14 cellular contexts compared by ENCODE assay signal in genomic region chr9:112696461-112696860, GRCh38. TPM values are rescaled to one million over a fixed set of nuclear protein-coding genes. Genes with fewer than 3 reads are reported as not detected.
A peak's percentile ranks its signal among the peaks of the same experiment; 100 is the strongest.
DNase-seq lines count a peak whose midpoint lies in the region; ATAC-seq and TF ChIP-seq lines count a peak whose summit lies in the region.
"Had no signal": no experiment of that assay in that cellular context is flagged by ENCODE, and none has a peak within 500 bp of the region (broad histone marks: within the 10 kb centered on the region; RNA-seq: fewer than 3 reads in every experiment).

No MANE protein-coding gene starts in this region.

- no peak overlapping the region for H3K4me2 ChIP-seq in H9 (ENCODE audit: insufficient read depth, insufficient read length, low read length)
- H3K4me2 ChIP-seq: A549 had no signal

- POLR2A ChIA-PET in activated naive CD8-positive, alpha-beta T cell treated with anti-CD3 and anti-CD28 coated beads, Interleukin-2, amount 10 ng/mL, durations not matched to agents 7 days and 5 days (lab: Charles Lee) = no interaction called here
- POLR2A ChIA-PET in activated CD8-positive, alpha-beta T cell treated with anti-CD3 and anti-CD28 coated beads, Interleukin-2, amount 10 ng/mL, durations not matched to agents 7 days and 5 days (lab: Charles Lee) = no interaction called here

- H2AFZ ChIP-seq in H9 (ENCODE audit: low read length) = no peak overlapping the region

- TF ChIP-seq CTCF in H9 (conservative IDR thresholded peaks at IDR 0.05) = no peak

- no peak for DNase-seq in activated naive CD8-positive, alpha-beta T cell treated with anti-CD3 and anti-CD28 coated beads, Interleukin-2, amount 10 ng/mL, durations not matched to agents 7 days and 5 days
- no peak for DNase-seq in activated naive CD8-positive, alpha-beta T cell treated with anti-CD3 and anti-CD28 coated beads for 36 hours
- no peak for DNase-seq in H9
- DNase-seq in activated CD8-positive, alpha-beta T cell treated with anti-CD3 and anti-CD28 coated beads, Interleukin-2, amount 10 ng/mL, durations not matched to agents 7 days and 5 days = no peak
- DNase-seq in stimulated activated effector memory CD8-positive, alpha-beta T cell treated with anti-CD3 and anti-CD28 coated beads, Interleukin-12 subunit alpha, Interleukin-12 subunit beta, amount 100 ng/mL, for 72 hours (ENCODE audit: low spot score in 2 of 2) = no peak
- no peak for DNase-seq in substantia nigra (lab: John Stamatoyannopoulos, UW)
- DNase-seq in NCI-H69 (lab: John Stamatoyannopoulos, UW) = no peak
- DNase-seq: BE2C, DMS53, GF-D8, HCEC 1CT, HFFc6 had no signal

- H3K23me2 ChIP-seq in H9 (ENCODE audit: insufficient read length, low read depth, low read length, poor library complexity, severe bottlenecking) = no peaks in the 10 kb centered on the region

- peaks cover 41% of the 10 kb centered on the region for H3K36me3 Mint-ChIP-seq in activated naive CD8-positive, alpha-beta T cell treated with anti-CD3 and anti-CD28 coated beads, Interleukin-2, amount 10 ng/mL, durations not matched to agents 7 days and 5 days
- H3K36me3 Mint-ChIP-seq in activated naive CD8-positive, alpha-beta T cell treated with anti-CD3 and anti-CD28 coated beads for 36 hours = peaks cover 39% of the 10 kb centered on the region
- peaks cover 5 to 49% (median 31%) of the 10 kb centered on the region in 3 experiments for H3K36me3 Mint-ChIP-seq in H9 (ENCODE audit: insufficient read depth in 1 of 3, low read depth in 3 of 3)
- peaks cover 48% of the 10 kb centered on the region for H3K36me3 Mint-ChIP-seq in activated CD8-positive, alpha-beta T cell treated with anti-CD3 and anti-CD28 coated beads, Interleukin-2, amount 10 ng/mL, durations not matched to agents 7 days and 5 days (ENCODE audit: low read depth)
- H3K36me3 Mint-ChIP-seq in stimulated activated effector memory CD8-positive, alpha-beta T cell treated with anti-CD3 and anti-CD28 coated beads, Interleukin-12 subunit alpha, Interleukin-12 subunit beta, amount 100 ng/mL, for 72 hours = peaks cover 49% of the 10 kb centered on the region

- no CpG with 5 or more reads among the region's 5 CpGs for WGBS in H9 (ENCODE audit: extremely low coverage, insufficient read length, low lambda C conversion rate)

- H3K56ac ChIP-seq in H9 (ENCODE audit: insufficient read length, low read depth, low read length) = no peak overlapping the region

- CTCF ChIA-PET in activated CD8-positive, alpha-beta T cell treated with anti-CD3 and anti-CD28 coated beads, Interleukin-2, amount 10 ng/mL, durations not matched to agents 7 days and 5 days (lab: Charles Lee) = interaction anchor here (1.4 kb wide), 1 partner anchor 21 kb away, joined by 3 read pairs; the partner anchor contains the start of gene INIP

- H2AK5ac ChIP-seq in H9 (ENCODE audit: insufficient read length, low read length) = no peak overlapping the region

- peak overlapping the region; percentile 38 for H3K27ac Mint-ChIP-seq in activated naive CD8-positive, alpha-beta T cell treated with anti-CD3 and anti-CD28 coated beads, Interleukin-2, amount 10 ng/mL, durations not matched to agents 7 days and 5 days
- no peak overlapping the region for H3K27ac Mint-ChIP-seq in activated naive CD8-positive, alpha-beta T cell treated with anti-CD3 and anti-CD28 coated beads for 36 hours
- peak overlapping the region in 1 of 3 experiments; percentile 28; a peak in 1 of 7 replicates for H3K27ac Mint-ChIP-seq in H9
- H3K27ac Mint-ChIP-seq in activated CD8-positive, alpha-beta T cell treated with anti-CD3 and anti-CD28 coated beads, Interleukin-2, amount 10 ng/mL, durations not matched to agents 7 days and 5 days = peak overlapping the region; percentile 12
- H3K27ac Mint-ChIP-seq in stimulated activated effector memory CD8-positive, alpha-beta T cell treated with anti-CD3 and anti-CD28 coated beads, Interleukin-12 subunit alpha, Interleukin-12 subunit beta, amount 100 ng/mL, for 72 hours = peak overlapping the region; percentile 40
- H3K27ac Mint-ChIP-seq: HFFc6 had no signal

- H3K4ac ChIP-seq in H9 (ENCODE audit: low read depth, low read length) = no peak overlapping the region

- H2BK20ac ChIP-seq in H9 (ENCODE audit: low read depth, low read length, poor library complexity, severe bottlenecking) = no peak overlapping the region

- H4K20me1 ChIP-seq in H9 (ENCODE audit: control insufficient read depth, insufficient read depth, insufficient read length) = no peaks in the 10 kb centered on the region

- no peaks in the 10 kb centered on the region for H3K9me3 ChIP-seq in H9 (ENCODE audit: control insufficient read depth, low read depth, low read length)
- H3K9me3 ChIP-seq: A549, BE2C had no signal

- no peak overlapping the region for H2BK12ac ChIP-seq in H9 (ENCODE audit: insufficient read length, low read depth, low read length)

- H3K27me3 Mint-ChIP-seq in activated naive CD8-positive, alpha-beta T cell treated with anti-CD3 and anti-CD28 coated beads, Interleukin-2, amount 10 ng/mL, durations not matched to agents 7 days and 5 days = no peaks in the 10 kb centered on the region
- H3K27me3 Mint-ChIP-seq in activated naive CD8-positive, alpha-beta T cell treated with anti-CD3 and anti-CD28 coated beads for 36 hours = no peaks in the 10 kb centered on the region
- no peaks in the 10 kb centered on the region for H3K27me3 Mint-ChIP-seq in H9 (ENCODE audit: low read depth)
- H3K27me3 Mint-ChIP-seq in activated CD8-positive, alpha-beta T cell treated with anti-CD3 and anti-CD28 coated beads, Interleukin-2, amount 10 ng/mL, durations not matched to agents 7 days and 5 days (ENCODE audit: low read depth) = no peaks in the 10 kb centered on the region

- H3K4me3 Mint-ChIP-seq in activated naive CD8-positive, alpha-beta T cell treated with anti-CD3 and anti-CD28 coated beads, Interleukin-2, amount 10 ng/mL, durations not matched to agents 7 days and 5 days = no peak overlapping the region
- no peak overlapping the region for H3K4me3 Mint-ChIP-seq in activated naive CD8-positive, alpha-beta T cell treated with anti-CD3 and anti-CD28 coated beads for 36 hours
- no peak overlapping the region for H3K4me3 Mint-ChIP-seq in H9
- H3K4me3 Mint-ChIP-seq in activated CD8-positive, alpha-beta T cell treated with anti-CD3 and anti-CD28 coated beads, Interleukin-2, amount 10 ng/mL, durations not matched to agents 7 days and 5 days = no peak overlapping the region
- H3K4me3 Mint-ChIP-seq in stimulated activated effector memory CD8-positive, alpha-beta T cell treated with anti-CD3 and anti-CD28 coated beads, Interleukin-12 subunit alpha, Interleukin-12 subunit beta, amount 100 ng/mL, for 72 hours = no peak overlapping the region
- H3K4me3 Mint-ChIP-seq: HFFc6 had no signal

- no peaks in the 10 kb centered on the region for H3K79me1 ChIP-seq in H9 (ENCODE audit: insufficient read depth, low read depth, low read length, poor library complexity, severe bottlenecking)

- ATAC-seq in activated naive CD8-positive, alpha-beta T cell treated with anti-CD3 and anti-CD28 coated beads, Interleukin-2, amount 10 ng/mL, durations not matched to agents 7 days and 5 days (ENCODE audit: low read depth) = no peak
- no peak for ATAC-seq in activated CD8-positive, alpha-beta T cell treated with anti-CD3 and anti-CD28 coated beads, Interleukin-2, amount 10 ng/mL, durations not matched to agents 7 days and 5 days
- ATAC-seq in stimulated activated effector memory CD8-positive, alpha-beta T cell treated with anti-CD3 and anti-CD28 coated beads, Interleukin-12 subunit alpha, Interleukin-12 subunit beta, amount 100 ng/mL, for 72 hours = no peak
- ATAC-seq: A549, HepG2 had no signal

- no peaks in the 10 kb centered on the region for H3K9me3 Mint-ChIP-seq in activated naive CD8-positive, alpha-beta T cell treated with anti-CD3 and anti-CD28 coated beads, Interleukin-2, amount 10 ng/mL, durations not matched to agents 7 days and 5 days
- no peaks in the 10 kb centered on the region for H3K9me3 Mint-ChIP-seq in activated naive CD8-positive, alpha-beta T cell treated with anti-CD3 and anti-CD28 coated beads for 36 hours
- no peaks in the 10 kb centered on the region for H3K9me3 Mint-ChIP-seq in H9
- no peaks in the 10 kb centered on the region for H3K9me3 Mint-ChIP-seq in activated CD8-positive, alpha-beta T cell treated with anti-CD3 and anti-CD28 coated beads, Interleukin-2, amount 10 ng/mL, durations not matched to agents 7 days and 5 days (ENCODE audit: insufficient read depth)
- H3K9me3 Mint-ChIP-seq in stimulated activated effector memory CD8-positive, alpha-beta T cell treated with anti-CD3 and anti-CD28 coated beads, Interleukin-12 subunit alpha, Interleukin-12 subunit beta, amount 100 ng/mL, for 72 hours = no peaks in the 10 kb centered on the region
- H3K9me3 Mint-ChIP-seq: HFFc6 had no signal

- no peak overlapping the region for H3K27ac ChIP-seq in H9 (ENCODE audit: insufficient read length, low read depth, low read length)
- no peak overlapping the region for H3K27ac ChIP-seq in substantia nigra (ENCODE audit: low read depth, low read length, poor library complexity, severe bottlenecking)
- H3K27ac ChIP-seq: A549 had no signal

- H3K23ac ChIP-seq in H9 (ENCODE audit: insufficient read length, low read depth, low read length) = no peak overlapping the region

- H2BK15ac ChIP-seq in H9 (ENCODE audit: low read depth, low read length) = 0 out of 2 replicates have a peak overlapping the region, but pooled peaks have one; percentile 61

- H4K5ac ChIP-seq in H9 (ENCODE audit: insufficient read length, low read depth, low read length) = no peak overlapping the region

- H3K9ac ChIP-seq in H9 (ENCODE audit: extremely low read depth, insufficient read length, low read length) = no peak overlapping the region

- H3K18ac ChIP-seq in H9 (ENCODE audit: insufficient read length, low read depth, low read length) = no peak overlapping the region

- no peaks in the 10 kb centered on the region for H3K4me1 ChIP-seq in H9 (ENCODE audit: insufficient read depth, low read length)
- H3K4me1 ChIP-seq: A549, BE2C had no signal

- H2BK120ac ChIP-seq in H9 (ENCODE audit: low read depth, low read length, poor library complexity, severe bottlenecking) = no peak overlapping the region

- H4K91ac ChIP-seq in H9 (ENCODE audit: insufficient read length, low read depth, low read length) = no peak overlapping the region

- H3K14ac ChIP-seq in H9 (ENCODE audit: insufficient read depth, low read length) = no peak overlapping the region

- no peak overlapping the region for H3T11ph ChIP-seq in H9 (ENCODE audit: low read length)

- H4K8ac ChIP-seq in H9 (replicated peaks; ENCODE audit: insufficient read length, low read depth, low read length) = no peak overlapping the region

- H3K4me1 Mint-ChIP-seq in activated naive CD8-positive, alpha-beta T cell treated with anti-CD3 and anti-CD28 coated beads, Interleukin-2, amount 10 ng/mL, durations not matched to agents 7 days and 5 days = peaks cover 30% of the 10 kb centered on the region
- H3K4me1 Mint-ChIP-seq in activated naive CD8-positive, alpha-beta T cell treated with anti-CD3 and anti-CD28 coated beads for 36 hours = peaks cover 24% of the 10 kb centered on the region
- H3K4me1 Mint-ChIP-seq in H9 = peaks cover under 1 to 5% of the 10 kb centered on the region in 2 experiments
- peaks cover 25% of the 10 kb centered on the region for H3K4me1 Mint-ChIP-seq in activated CD8-positive, alpha-beta T cell treated with anti-CD3 and anti-CD28 coated beads, Interleukin-2, amount 10 ng/mL, durations not matched to agents 7 days and 5 days (ENCODE audit: low read depth)
- no peaks in the 10 kb centered on the region for H3K4me1 Mint-ChIP-seq in stimulated activated effector memory CD8-positive, alpha-beta T cell treated with anti-CD3 and anti-CD28 coated beads, Interleukin-12 subunit alpha, Interleukin-12 subunit beta, amount 100 ng/mL, for 72 hours

- H3K79me2 ChIP-seq in H9 (ENCODE audit: insufficient read depth, low read length) = no peaks in the 10 kb centered on the region

- H3K27me3 ChIP-seq in H9 (ENCODE audit: insufficient read depth, low read length) = no peaks in the 10 kb centered on the region
- H3K27me3 ChIP-seq: BE2C had no signal

- no peak overlapping the region for H2BK5ac ChIP-seq in H9 (ENCODE audit: insufficient read length, low read length)

RNA-seq across cellular contexts. Expression of gene INIP, which starts 21.5 kb away (rescaled TPM):
- 10 to 100 TPM; 29.4 to 29.8 TPM for total RNA-seq in activated naive CD8-positive, alpha-beta T cell treated with anti-CD3 and anti-CD28 coated beads, Interleukin-2, amount 10 ng/mL, durations not matched to agents 7 days and 5 days
- 10 to 100 TPM; 36.8 to 38.6 TPM for total RNA-seq in activated naive CD8-positive, alpha-beta T cell treated with anti-CD3 and anti-CD28 coated beads for 36 hours
- 22.6 and 24.5 TPM in 2 replicates for total RNA-seq in H9 (2021)
- total RNA-seq in activated CD8-positive, alpha-beta T cell treated with anti-CD3 and anti-CD28 coated beads, Interleukin-2, amount 10 ng/mL, durations not matched to agents 7 days and 5 days = 10 to 100 TPM; 32.1 to 32.8 TPM

RNA-seq across cellular contexts. Expression of gene SNX30, which starts 54.1 kb away (rescaled TPM):
- 1 to 10 TPM; 9.0 to 9.6 TPM for total RNA-seq in activated naive CD8-positive, alpha-beta T cell treated with anti-CD3 and anti-CD28 coated beads, Interleukin-2, amount 10 ng/mL, durations not matched to agents 7 days and 5 days
- 1 to 10 TPM; 5.4 TPM for total RNA-seq in activated naive CD8-positive, alpha-beta T cell treated with anti-CD3 and anti-CD28 coated beads for 36 hours
- total RNA-seq in H9 (2021) = 10.0 and 10.3 TPM in 2 replicates
- 1 to 10 TPM; 5.5 to 7.2 TPM for total RNA-seq in activated CD8-positive, alpha-beta T cell treated with anti-CD3 and anti-CD28 coated beads, Interleukin-2, amount 10 ng/mL, durations not matched to agents 7 days and 5 days
